In genomic region chr5:107400328-107400727, GRCh38 we compare ENCODE assay signal across 19 cellular contexts.
"Had no signal": no experiment of that assay in that cellular context is flagged by ENCODE, and none has a peak within 500 bp of the region (broad histone marks: within the 10 kb centered on the region; RNA-seq: fewer than 3 reads in every experiment).

No MANE protein-coding gene starts in this region.

- H3K4me3 ChIP-seq: esophagus squamous epithelium, gastroesophageal sphincter, left ventricle myocardium inferior, lower lobe of right lung, psoas muscle, sigmoid colon, skin epidermis, stomach, thoracic aorta, transverse colon had no signal

- H3K36me3 ChIP-seq: esophagus squamous epithelium, gastroesophageal sphincter, left ventricle myocardium inferior, lower lobe of right lung, neutrophil, sigmoid colon, stomach, thoracic aorta, transverse colon had no signal

- H3K27me3 ChIP-seq: esophagus squamous epithelium, gastroesophageal sphincter, neutrophil, sigmoid colon, stomach, transverse colon had no signal

- H3K9me3 Mint-ChIP-seq: dendritic cell treated with granulocyte-macrophage colony-stimulating factor and Interleukin-4, amounts not matched to agents 40 ng/mL and 50 ng/mL, for 4 days; immature natural killer cell; memory B cell; nephron progenitor cell had no signal

- H3K9me3 ChIP-seq: esophagus squamous epithelium, gastroesophageal sphincter, left ventricle myocardium inferior, lower lobe of right lung, neutrophil, psoas muscle, sigmoid colon, stomach, thoracic aorta, transverse colon had no signal

- ATAC-seq: gastroesophageal sphincter; lower lobe of right lung; naive thymus-derived CD4-positive, alpha-beta T cell; psoas muscle had no signal

- H3K4me3 Mint-ChIP-seq: dendritic cell treated with granulocyte-macrophage colony-stimulating factor and Interleukin-4, amounts not matched to agents 40 ng/mL and 50 ng/mL, for 4 days; immature natural killer cell; memory B cell; naive thymus-derived CD4-positive, alpha-beta T cell; nephron progenitor cell had no signal

- DNase-seq: esophagus squamous epithelium; foreskin fibroblast; immature natural killer cell; left ventricle myocardium inferior; lower lobe of right lung; naive thymus-derived CD4-positive, alpha-beta T cell; nephron progenitor cell; psoas muscle; sigmoid colon; stimulated activated naive CD4-positive, alpha-beta T cell; stomach; substantia nigra; transverse colon had no signal

- H3K4me1 Mint-ChIP-seq: memory B cell had no signal

- H3K4me1 ChIP-seq: gastroesophageal sphincter, lower lobe of right lung had no signal

- H3K27ac Mint-ChIP-seq: dendritic cell treated with granulocyte-macrophage colony-stimulating factor and Interleukin-4, amounts not matched to agents 40 ng/mL and 50 ng/mL, for 4 days; immature natural killer cell; memory B cell; naive thymus-derived CD4-positive, alpha-beta T cell; nephron progenitor cell had no signal

- H3K27ac ChIP-seq: gastroesophageal sphincter, left ventricle myocardium inferior, lower lobe of right lung, neutrophil, psoas muscle, sigmoid colon, skin epidermis, stomach, thoracic aorta, transverse colon had no signal

- H3K36me3 Mint-ChIP-seq: memory B cell; naive thymus-derived CD4-positive, alpha-beta T cell had no signal
